In the genomic region with DNA sequence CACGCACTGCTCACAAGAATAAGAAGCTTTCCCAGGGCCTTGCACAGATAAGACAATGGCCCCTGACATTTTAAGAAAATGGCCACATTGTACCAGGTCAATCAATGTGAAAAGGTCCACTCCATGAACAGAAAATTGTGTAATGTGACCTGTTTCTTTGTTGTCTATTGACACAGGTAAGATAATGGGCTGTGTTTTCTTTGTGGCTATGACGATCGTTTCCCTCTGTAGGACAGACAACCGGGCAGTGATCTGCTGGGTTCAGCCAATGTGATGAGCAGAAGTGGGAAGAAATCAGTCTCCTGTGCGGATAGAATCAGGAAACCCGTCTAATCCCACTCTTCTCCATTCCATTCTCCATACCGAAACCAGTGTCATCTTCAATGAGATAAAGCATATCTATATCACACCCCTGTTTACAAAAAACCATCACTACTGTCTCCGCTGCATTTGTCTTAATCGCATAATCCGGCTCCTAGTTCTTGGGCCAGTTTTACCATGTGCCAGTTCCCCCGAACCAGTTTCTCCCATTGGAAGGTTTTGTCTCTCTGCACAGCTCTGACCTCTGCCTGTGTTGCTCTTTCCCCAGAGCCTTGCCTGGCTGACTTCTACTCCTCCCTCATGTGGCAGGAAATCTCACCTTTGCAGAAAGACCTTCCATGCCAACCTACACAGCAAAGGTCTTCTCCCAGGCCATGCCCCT, we compare ENCODE assay signal across 20 cellular contexts.
A peak's percentile ranks its signal among the peaks of the same experiment; 100 is the strongest.
DNase-seq lines count a peak whose midpoint lies in the region; ATAC-seq and TF ChIP-seq lines count a peak whose summit lies in the region.
"Had no signal": no experiment of that assay in that cellular context is flagged by ENCODE, and none has a peak within 500 bp of the region (broad histone marks: within the 10 kb centered on the region; RNA-seq: fewer than 3 reads in every experiment).

No MANE protein-coding gene starts in this region.

- no peak overlapping the region for H3K4me3 ChIP-seq in CD4-positive, alpha-beta memory T cell (ENCODE audit: low read length in 2 of 2)
- no peak overlapping the region for H3K4me3 ChIP-seq in DND-41 (ENCODE audit: low read depth in 1 of 2, low read length in 2 of 2)
- H3K4me3 ChIP-seq: mucosa of descending colon, transverse colon had no signal

- no peaks in the 10 kb centered on the region for H3K36me3 ChIP-seq in CD4-positive, alpha-beta memory T cell (ENCODE audit: insufficient read depth, low read length)
- no peaks in the 10 kb centered on the region for H3K36me3 ChIP-seq in DND-41 (ENCODE audit: insufficient read depth, low read length)
- H3K36me3 ChIP-seq: BE2C, transverse colon had no signal

- no peaks in the 10 kb centered on the region for H3K27me3 Mint-ChIP-seq in CD4-positive, alpha-beta memory T cell
- H3K27me3 Mint-ChIP-seq in nephron (ENCODE audit: low read depth): no peaks in the 10 kb centered on the region

- H3K27me3 ChIP-seq in CD4-positive, alpha-beta memory T cell (ENCODE audit: insufficient read depth, low read length): no peaks in the 10 kb centered on the region
- no peaks in the 10 kb centered on the region for H3K27me3 ChIP-seq in DND-41 (ENCODE audit: insufficient read depth, low read length, poor library complexity)
- H3K27me3 ChIP-seq: BE2C, transverse colon had no signal

- intact Hi-C loops in CD4-positive, alpha-beta memory T cell (cut with micrococcal nuclease): no loop called here

- H3K9ac ChIP-seq in DND-41 (ENCODE audit: low read depth, low read length): no peak overlapping the region
- H3K9ac ChIP-seq: SK-N-SH had no signal

- H3K4me1 Mint-ChIP-seq in CD4-positive, alpha-beta memory T cell: peaks cover 19 to 36% (median 24%) of the 10 kb centered on the region in 4 donors
- peaks cover 11% of the 10 kb centered on the region for H3K4me1 Mint-ChIP-seq in nephron

- H3K9me3 ChIP-seq in CD4-positive, alpha-beta memory T cell (ENCODE audit: control insufficient read depth in 1 of 2, low read length in 2 of 2): no peaks in the 10 kb centered on the region
- H3K9me3 ChIP-seq in DND-41 (ENCODE audit: insufficient read depth, low read length, severe bottlenecking): no peaks in the 10 kb centered on the region
- H3K9me3 ChIP-seq: BE2C, mucosa of descending colon, SK-N-SH, transverse colon had no signal

- TF ChIP-seq CTCF in DND-41 (IDR thresholded peaks at IDR 0.05; ENCODE audit: borderline replicate concordance, extremely low read depth, low read length, poor library complexity, severe bottlenecking) (no peak), nephron (IDR thresholded peaks at IDR 0.05; ENCODE audit: unreplicated experiment in 3 of 3) (no peak)

- DNase-seq in CD4-positive, alpha-beta memory T cell: no peak
- DNase-seq in DND-41 (no peak), NCI-H1092 (lab: John Stamatoyannopoulos, UW) (no peak), NCI-H2196 treated with DMSO at 0.1 percent for 48 hours (lab: John Stamatoyannopoulos, UW; ENCODE audit: unreplicated experiment) (no peak)
- no peak for DNase-seq in stimulated activated CD4-positive, alpha-beta T cell treated with anti-CD3 and anti-CD28 coated beads, Interleukin-12 subunit alpha, Interleukin-12 subunit beta, amount 100 ng/mL, for 4 hours
- DNase-seq: activated gamma-delta T cell treated with Interleukin-2 at 50 U/mL for 16 hours; BE2C; cerebellar nuclear complex; H9; mucosa of descending colon; NCI-H1417; NCI-H2171; RPMI8226; SK-N-SH; stimulated activated naive CD4-positive, alpha-beta T cell; T1000; transverse colon had no signal

- H3K27ac ChIP-seq in CD4-positive, alpha-beta memory T cell (ENCODE audit: low read depth, low read length): no peak overlapping the region
- no peak overlapping the region for H3K27ac ChIP-seq in DND-41 (ENCODE audit: low read length)
- peak overlapping the region; percentile 14 for H3K27ac ChIP-seq in cingulate gyrus (ENCODE audit: low read depth, low read length)
- H3K27ac ChIP-seq: transverse colon had no signal

- CTCF ChIA-PET in CD4-positive, alpha-beta memory T cell (lab: Charles Lee; ENCODE audit: partially characterized antibody): interaction anchor here (0.5 to 9.5 kb wide), 5 partner anchors 44 to 422 kb away, joined by 3 to 279 read pairs (median 3); no protein-coding TSS in a partner anchor

- H3K9me3 Mint-ChIP-seq in CD4-positive, alpha-beta memory T cell: peaks cover 0 to 5% (median under 1%) of the 10 kb centered on the region in 8 donors
- H3K9me3 Mint-ChIP-seq in nephron: no peaks in the 10 kb centered on the region
- H3K9me3 Mint-ChIP-seq: H9 had no signal

- ATAC-seq in DND-41 (ENCODE audit: insufficient read depth, low read depth): no peak
- ATAC-seq: mucosa of descending colon, sciatic nerve had no signal

- H3K27ac Mint-ChIP-seq in CD4-positive, alpha-beta memory T cell: peak overlapping the region; percentile 11 to 75 (median 68)
- peak overlapping the region; percentile 1 to 54 (median 7) for H3K27ac Mint-ChIP-seq in nephron

- H3K4me2 ChIP-seq in DND-41 (ENCODE audit: insufficient read depth, low read length): no peak overlapping the region
- H3K4me2 ChIP-seq: SK-N-SH had no signal

- H3K36me3 Mint-ChIP-seq in CD4-positive, alpha-beta memory T cell: no peaks in the 10 kb centered on the region
- no peaks in the 10 kb centered on the region for H3K36me3 Mint-ChIP-seq in nephron (ENCODE audit: low read depth)

- H2AFZ ChIP-seq in DND-41 (ENCODE audit: low read depth, low read length): peak overlapping the region; percentile 8; the same call in 1 of the 2 replicates

- no peaks in the 10 kb centered on the region for H4K20me1 ChIP-seq in DND-41 (ENCODE audit: insufficient read depth, low read length)

- peaks cover 8% of the 10 kb centered on the region for H3K4me1 ChIP-seq in CD4-positive, alpha-beta memory T cell (ENCODE audit: insufficient read depth, low read length)
- peaks cover 6% of the 10 kb centered on the region; the same call in 1 of the 2 replicates for H3K4me1 ChIP-seq in DND-41 (ENCODE audit: insufficient read depth, low read length)
- H3K4me1 ChIP-seq: BE2C, transverse colon had no signal

- POLR2A ChIA-PET in CD4-positive, alpha-beta memory T cell (lab: Charles Lee; ENCODE audit: partially characterized antibody): interaction anchor here (0.6 to 3.1 kb wide), 3 partner anchors 10 to 215 kb away, joined by 3 to 11 read pairs (median 3); a partner anchor contains a TSS

- H3K4me3 Mint-ChIP-seq in CD4-positive, alpha-beta memory T cell: no peak overlapping the region
- no peak overlapping the region for H3K4me3 Mint-ChIP-seq in nephron
- H3K4me3 Mint-ChIP-seq: H9 had no signal

- H3K79me2 ChIP-seq in DND-41 (ENCODE audit: insufficient read depth, low read length): no peaks in the 10 kb centered on the region
